ENCODE assay signal across 8 cellular contexts in the genomic region with DNA sequence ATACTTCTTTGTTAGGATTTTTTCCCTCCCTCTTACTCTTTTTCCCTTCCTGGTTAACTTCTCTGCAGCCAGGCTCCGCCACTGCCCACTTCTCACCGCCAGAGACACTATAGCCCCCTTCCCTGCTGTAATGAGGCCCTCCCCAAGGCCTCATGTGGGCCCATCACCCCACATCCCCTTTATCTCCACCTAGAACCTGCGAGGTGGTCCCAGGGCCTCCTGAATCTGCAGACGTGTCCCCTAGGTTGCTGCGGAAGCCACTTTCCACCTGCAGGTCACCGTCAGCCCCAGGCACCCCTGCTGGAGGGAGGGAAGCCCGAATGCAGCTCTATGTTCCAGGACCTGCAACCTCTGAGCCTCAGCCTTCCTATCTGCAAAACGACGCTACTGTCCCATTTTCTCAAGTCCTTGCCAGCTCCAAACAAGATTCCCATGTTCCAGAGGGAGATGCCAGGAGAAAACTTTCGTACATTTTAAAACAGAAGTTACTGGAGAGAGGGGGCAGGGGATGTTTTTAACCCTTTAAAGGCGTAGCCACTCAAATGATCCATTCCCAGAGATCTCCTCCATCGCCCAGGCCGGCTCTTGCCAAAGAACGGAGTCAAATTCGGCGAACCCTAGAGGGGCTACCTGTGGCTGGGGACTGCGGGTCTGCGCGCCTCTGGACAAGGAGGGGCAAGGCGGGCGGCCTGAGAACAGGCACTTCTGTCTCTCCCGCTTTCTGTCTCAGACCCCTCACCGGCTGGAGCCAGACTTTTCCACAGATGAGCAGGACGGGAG. TPM values are rescaled to one million over a fixed set of nuclear protein-coding genes. Genes with fewer than 3 reads are reported as not detected.
DNase-seq lines count a peak whose midpoint lies in the region; ATAC-seq and TF ChIP-seq lines count a peak whose summit lies in the region.

No MANE protein-coding gene starts in this region.

- TF ChIP-seq CTCF in RWPE2 (IDR thresholded peaks at IDR 0.05; ENCODE audit: poor library complexity, severe bottlenecking) = peak; percentile 68
- TF ChIP-seq CTCF in endothelial cell (IDR thresholded peaks at IDR 0.05; ENCODE audit: unreplicated experiment) = peak; percentile 47
- TF ChIP-seq CTCF in mucosa of descending colon (IDR thresholded peaks at IDR 0.05) = peak; percentile 22

- H3K9me3 ChIP-seq in RWPE2 (ENCODE audit: severe bottlenecking) (no peaks in the 10 kb centered on the region), mucosa of descending colon (no peaks in the 10 kb centered on the region)

- H3K4me1 ChIP-seq in RWPE2 (ENCODE audit: insufficient read depth, poor library complexity, severe bottlenecking) (peaks cover 21% of the 10 kb centered on the region), mucosa of descending colon (ENCODE audit: low read depth) (peaks cover 7% of the 10 kb centered on the region)

- H3K27me3 Mint-ChIP-seq in endothelial cell (ENCODE audit: unreplicated experiment) = peaks cover 26% of the 10 kb centered on the region

- H3K27me3 ChIP-seq in RWPE2 (ENCODE audit: insufficient read depth, poor library complexity, severe bottlenecking) = no peaks in the 10 kb centered on the region

- DNase-seq in SHP77 (lab: John Stamatoyannopoulos, UW) (peak; percentile 42 to 43), SHP77 treated with DMSO at 0.1 percent for 48 hours (lab: John Stamatoyannopoulos, UW) (no peak), RWPE2 (ENCODE audit: low spot score) (peak; percentile 58), endothelial cell (ENCODE audit: low spot score) (peak; percentile 63), mucosa of descending colon (peak; percentile 51 to 67 (median 64)), NCI-H1048 (lab: John Stamatoyannopoulos, UW) (no peak), T-helper 9 cell (no peak)
- no peak for DNase-seq in stimulated activated CD4-positive, alpha-beta T cell treated with anti-CD3 and anti-CD28 coated beads, Interleukin-2, amount 100 ng/mL, for 24 hours

- no peaks in the 10 kb centered on the region for H3K9me3 Mint-ChIP-seq in endothelial cell (ENCODE audit: unreplicated experiment)

- intact Hi-C loops in mucosa of descending colon (cut with DNase I, micrococcal nuclease) = no loop called here

- H3K36me3 ChIP-seq in RWPE2 (ENCODE audit: low read depth) (peaks cover 16% of the 10 kb centered on the region), mucosa of descending colon (ENCODE audit: low read depth) (no peaks in the 10 kb centered on the region)

- ATAC-seq in RWPE2 (ENCODE audit: low read depth) (peak; percentile 69), mucosa of descending colon (peak; percentile 66)

- H3K36me3 Mint-ChIP-seq in endothelial cell (ENCODE audit: low read depth, unreplicated experiment) = no peaks in the 10 kb centered on the region

- H3K27ac Mint-ChIP-seq in endothelial cell (ENCODE audit: unreplicated experiment) = peak overlapping the region; percentile 95

- peaks cover 32% of the 10 kb centered on the region for H3K4me1 Mint-ChIP-seq in endothelial cell (ENCODE audit: unreplicated experiment)

- peak overlapping the region; percentile 93 for H3K4me3 Mint-ChIP-seq in endothelial cell (ENCODE audit: unreplicated experiment)

- peak overlapping the region; percentile 66 for H3K27ac ChIP-seq in RWPE2 (ENCODE audit: poor library complexity, severe bottlenecking)

- H3K4me3 ChIP-seq in RWPE2 (ENCODE audit: severe bottlenecking) (peak overlapping the region; percentile 93), mucosa of descending colon (peak overlapping the region; percentile 48)

RNA-seq across cellular contexts. Expression of a gene that starts 0.9 kb away (rescaled TPM):
- 74.1 TPM for total RNA-seq in endothelial cell (ENCODE audit: unreplicated experiment)
- 10 to 100 TPM in 2 of 3 donors, 1 to 10 TPM in 1; 5.4 to 28.7 (median 19.9) TPM for total RNA-seq in mucosa of descending colon

Comparison
In these comparisons a context has a peak if more than half of its experiments do, and no peak if none do; other contexts are left out.
1. DNase-seq: peak in SHP77 (2 of 2), RWPE2 (single experiment), endothelial cell (single experiment) and mucosa of descending colon (3 of 3); none in SHP77 treated with DMSO at 0.1 percent for 48 hours (single experiment), NCI-H1048 (single experiment), T-helper 9 cell (single experiment) and stimulated activated CD4-positive, alpha-beta T cell treated with anti-CD3 and anti-CD28 coated beads, Interleukin-2, amount 100 ng/mL, for 24 hours (0 of 2).
2. Peak in every context shown above with its lines, with median percentiles within 50 percentile points of each other: CTCF ChIP-seq.